20 cellular contexts compared by ENCODE assay signal in the genomic region with DNA sequence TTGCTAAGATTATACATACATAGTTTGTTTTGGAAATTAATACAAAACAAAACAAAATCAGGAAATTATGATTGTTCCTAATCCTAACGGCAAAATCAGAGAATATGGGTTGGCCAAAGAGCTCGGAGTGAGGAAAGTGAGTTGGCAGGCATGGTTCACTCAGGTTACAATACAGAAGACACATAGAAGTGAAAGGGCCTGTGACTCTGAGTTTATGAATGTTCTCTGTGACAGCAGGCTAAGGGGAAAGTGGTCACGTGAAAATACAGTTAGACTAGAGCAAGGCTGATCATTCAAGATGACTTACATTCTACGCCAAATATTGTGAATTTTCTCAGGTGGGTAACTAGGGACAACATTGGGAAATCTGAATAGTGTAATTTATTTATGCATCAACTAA.
"Had no signal": no experiment of that assay in that cellular context is flagged by ENCODE, and none has a peak within 500 bp of the region (broad histone marks: within the 10 kb centered on the region; RNA-seq: fewer than 3 reads in every experiment).

No MANE protein-coding gene starts in this region.

- H3K9me3 ChIP-seq: gastrocnemius medialis, heart left ventricle, mucosa of descending colon, prostate gland, spleen, thoracic aorta, tibial nerve, upper lobe of left lung had no signal

- H3K27me3 ChIP-seq: gastrocnemius medialis, heart left ventricle, spleen, tibial nerve, upper lobe of left lung had no signal

- H3K4me3 ChIP-seq: gastrocnemius medialis, heart left ventricle, lung, mucosa of descending colon, prostate gland, skin epidermis, spleen, thoracic aorta, tibial nerve, upper lobe of left lung had no signal

- H3K36me3 ChIP-seq: gastrocnemius medialis, heart left ventricle, prostate gland, spleen, thoracic aorta, tibial nerve, upper lobe of left lung had no signal

- DNase-seq: cerebellar nuclear complex; cortex of kidney; effector memory CD8-positive, alpha-beta T cell; gastrocnemius medialis; hippocampal formation; left colon; mucosa of descending colon; naive B cell; nephron progenitor cell; nucleus accumbens; spleen; stimulated activated CD4-positive, alpha-beta T cell treated with anti-CD3 and anti-CD28 coated beads, Interleukin-4, amount 100 ng/mL, for 4 hours; stimulated activated naive B cell treated with anti-CD40 and anti-IgM and Interleukin-4, amounts not matched to agents 10 μg/mL and 1 μg/mL and 100 μg/mL, for 72 hours; upper lobe of left lung had no signal

- H3K27ac ChIP-seq: gastrocnemius medialis, prostate gland, skin epidermis, spleen, thoracic aorta, tibial nerve, upper lobe of left lung had no signal

- H3K4me1 ChIP-seq: gastrocnemius medialis, prostate gland, spleen, tibial nerve, upper lobe of left lung had no signal

- ATAC-seq: effector memory CD8-positive, alpha-beta T cell; gastrocnemius medialis; left colon; mucosa of descending colon; stimulated activated naive B cell treated with anti-CD40 and anti-IgM and Interleukin-4, amounts not matched to agents 10 μg/mL and 1 μg/mL and 100 μg/mL, for 72 hours had no signal
